Comparison of ENCODE assay signal across 17 cellular contexts in genomic region chr12:94718114-94718513, GRCh38.
DNase-seq lines count a peak whose midpoint lies in the region; ATAC-seq, FAIRE-seq and TF ChIP-seq lines count a peak whose summit lies in the region.
"Had no signal": no experiment of that assay in that cellular context is flagged by ENCODE, and none has a peak within 500 bp of the region (broad histone marks: within the 10 kb centered on the region; RNA-seq: fewer than 3 reads in every experiment).

No MANE protein-coding gene starts in this region.

- no peaks in the 10 kb centered on the region for H3K36me3 ChIP-seq in H1 (ENCODE audit: control insufficient read depth in 2 of 4, insufficient read depth in 4 of 4, low read length in 3 of 4)
- no peaks in the 10 kb centered on the region for H3K36me3 ChIP-seq in smooth muscle cell (ENCODE audit: low read depth)
- H3K36me3 ChIP-seq in naive thymus-derived CD4-positive, alpha-beta T cell (ENCODE audit: control insufficient read depth in 2 of 3, insufficient read depth in 3 of 3, low read length in 3 of 3): no peaks in the 10 kb centered on the region
- H3K36me3 ChIP-seq: esophagus muscularis mucosa had no signal

- H3K4me3 ChIP-seq in H1 (ENCODE audit: extremely low read depth in 1 of 4, insufficient read depth in 2 of 4, low read depth in 3 of 4, low read length in 4 of 4) (no peak overlapping the region), smooth muscle cell (no peak overlapping the region)
- no peak overlapping the region for H3K4me3 ChIP-seq in naive thymus-derived CD4-positive, alpha-beta T cell (ENCODE audit: low read length)
- H3K4me3 ChIP-seq: esophagus muscularis mucosa had no signal

- no peak overlapping the region for H2BK20ac ChIP-seq in H1 (ENCODE audit: low read length)

- H3K23ac ChIP-seq in H1 (ENCODE audit: insufficient read length): no peak overlapping the region

- H4K8ac ChIP-seq in H1 (ENCODE audit: extremely low read depth, insufficient read depth, low read length): no peak overlapping the region

- TF ChIP-seq EP300 in H1 (IDR thresholded peaks at IDR 0.05; ENCODE audit: borderline replicate concordance in 1 of 2, low read depth in 2 of 2, low read length in 2 of 2): no peak

- H3K9ac ChIP-seq in H1 (replicated peaks in 1 of 4; ENCODE audit: extremely low read depth in 1 of 4, low read depth in 3 of 4, low read length in 3 of 4) (no peak overlapping the region), smooth muscle cell (ENCODE audit: low read depth) (no peak overlapping the region)

- H4K91ac ChIP-seq in H1 (replicated peaks; ENCODE audit: insufficient read length, low read length): no peak overlapping the region

- ATAC-seq in naive thymus-derived CD4-positive, alpha-beta T cell: no peak
- ATAC-seq: stimulated activated naive B cell treated with anti-CD40 and anti-IgM and Interleukin-4, amounts not matched to agents 10 μg/mL and 1 μg/mL and 100 μg/mL, for 72 hours had no signal

- no peak overlapping the region for H2BK5ac ChIP-seq in H1 (ENCODE audit: low read depth, low read length)

- intact Hi-C loops in naive thymus-derived CD4-positive, alpha-beta T cell (cut with micrococcal nuclease): no loop called here

- H3K4me1 Mint-ChIP-seq in naive thymus-derived CD4-positive, alpha-beta T cell: no peaks in the 10 kb centered on the region

- no peak overlapping the region for H3K14ac ChIP-seq in H1 (ENCODE audit: insufficient read length)

- no peak for TF ChIP-seq POLR2A in H1 (IDR thresholded peaks at IDR 0.05; ENCODE audit: control extremely low read depth in 1 of 2, low read depth in 2 of 2, low read length in 2 of 2)

- H3K4me3 Mint-ChIP-seq in naive thymus-derived CD4-positive, alpha-beta T cell: no peak overlapping the region
- H3K4me3 Mint-ChIP-seq: activated naive CD4-positive, alpha-beta T cell treated with anti-CD3 and anti-CD28 coated beads for 36 hours; central memory CD8-positive, alpha-beta T cell; HFFc6; IgD-negative memory B cell; stimulated activated naive B cell treated with anti-CD40 and anti-IgM and Interleukin-4, amounts not matched to agents 10 μg/mL and 1 μg/mL and 100 μg/mL, for 72 hours had no signal

- POLR2A ChIA-PET in H1 (lab: Charles Lee; ENCODE audit: partially characterized antibody): interaction anchor here (1.3 kb wide), 1 partner anchor 11 kb away, joined by 3 read pairs; no protein-coding TSS in a partner anchor
- POLR2A ChIA-PET in naive thymus-derived CD4-positive, alpha-beta T cell (lab: Charles Lee): no interaction called here
- POLR2A ChIA-PET in RWPE1 (lab: Yijun Ruan, JAX; ENCODE audit: low non-redundant PET): no interaction called here

- H3K27ac Mint-ChIP-seq in naive thymus-derived CD4-positive, alpha-beta T cell: no peak overlapping the region
- H3K27ac Mint-ChIP-seq: activated naive CD4-positive, alpha-beta T cell treated with anti-CD3 and anti-CD28 coated beads for 36 hours; HFFc6; stimulated activated naive B cell treated with anti-CD40 and anti-IgM and Interleukin-4, amounts not matched to agents 10 μg/mL and 1 μg/mL and 100 μg/mL, for 72 hours had no signal

- no peaks in the 10 kb centered on the region for H3K79me1 ChIP-seq in H1 (ENCODE audit: low read depth, low read length)

- no peak overlapping the region for H2BK12ac ChIP-seq in H1 (ENCODE audit: low read depth, low read length)

- no peak overlapping the region for H3K56ac ChIP-seq in H1 (replicated peaks; ENCODE audit: insufficient read length, low read depth, low read length)

- peak; percentile 12 for DNase-seq in SIG-M5 treated with dmso at 0.1 percent for 504 hours (lab: John Stamatoyannopoulos, UW; ENCODE audit: unreplicated experiment)
- no peak for DNase-seq in SIG-M5 (lab: John Stamatoyannopoulos, UW)
- peak; percentile 80 for DNase-seq in NCI-H2029 (lab: John Stamatoyannopoulos, UW)
- DNase-seq in H1 (ENCODE audit: low read depth in 1 of 2, low spot score in 2 of 2): no peak
- DNase-seq in smooth muscle cell (lab: John Stamatoyannopoulos, UW; ENCODE audit: unreplicated experiment): no peak
- DNase-seq in naive thymus-derived CD4-positive, alpha-beta T cell: no peak
- DNase-seq in RWPE1 (ENCODE audit: low spot score): no peak
- no peak for DNase-seq in epidermal melanocyte (ENCODE audit: insufficient read length, low spot score)
- DNase-seq: activated naive CD4-positive, alpha-beta T cell treated with anti-CD3 and anti-CD28 coated beads for 36 hours; HFFc6; NCI-H345; Right ventricle myocardium superior; stimulated activated naive B cell treated with anti-CD40 and anti-IgM and Interleukin-4, amounts not matched to agents 10 μg/mL and 1 μg/mL and 100 μg/mL, for 72 hours had no signal

- TF ChIP-seq CTCF in H1 (IDR thresholded peaks at IDR 0.05; ENCODE audit: control extremely low read depth in 1 of 3, insufficient read depth in 1 of 3, low read depth in 1 of 3, low read length in 3 of 3): no peak
- no peak for TF ChIP-seq CTCF in smooth muscle cell (IDR thresholded peaks at IDR 0.05; ENCODE audit: borderline replicate concordance, insufficient read depth, poor library complexity, severe bottlenecking)
- TF ChIP-seq CTCF in RWPE1 (conservative IDR thresholded peaks at IDR 0.05; ENCODE audit: low read depth): no peak

- H2AK5ac ChIP-seq in H1 (ENCODE audit: low read depth, low read length): no peak overlapping the region

- peaks cover 0 to 3% (median 0%) of the 10 kb centered on the region in 4 experiments; a peak in 2 of 7 replicates for H3K4me1 ChIP-seq in H1 (replicated peaks in 1 of 4; ENCODE audit: control insufficient read depth in 3 of 4, insufficient read depth in 4 of 4, low read length in 3 of 4)
- peaks cover 21% of the 10 kb centered on the region for H3K4me1 ChIP-seq in smooth muscle cell (ENCODE audit: low read depth)
- no peaks in the 10 kb centered on the region for H3K4me1 ChIP-seq in naive thymus-derived CD4-positive, alpha-beta T cell (ENCODE audit: control insufficient read depth in 2 of 2, insufficient read depth in 2 of 2, low read length in 2 of 2)

- TF ChIP-seq RAD21 in H1 (IDR thresholded peaks at IDR 0.05 in 1 of 2, conservative IDR thresholded peaks at IDR 0.05 in 1 of 2; ENCODE audit: low read depth in 2 of 2, low read length in 2 of 2): no peak

- H3K4ac ChIP-seq in H1 (replicated peaks; ENCODE audit: insufficient read length, low read depth, low read length): no peak overlapping the region

- peaks cover 0 to 15% (median 0%) of the 10 kb centered on the region in 5 donors for H3K27me3 Mint-ChIP-seq in naive thymus-derived CD4-positive, alpha-beta T cell
- H3K27me3 Mint-ChIP-seq: IgD-negative memory B cell had no signal

- WGBS in H1 (ENCODE audit: extremely low coverage in 1 of 2, insufficient coverage in 1 of 2, insufficient read length in 1 of 2, insufficient replicate concordance in 2 of 2, low coverage in 1 of 2, low lambda C conversion rate in 2 of 2, missing lambda C conversion rate in 1 of 2), 2 experiments: 73% methylated on average over 1 of the region's 1 CpG; no CpG with 5 or more reads in 1 of the 2 experiments
- 53% methylated on average over 1 of the region's 1 CpG for WGBS in smooth muscle cell (ENCODE audit: low lambda C conversion rate)

- no peaks in the 10 kb centered on the region for H3K23me2 ChIP-seq in H1 (ENCODE audit: low read depth, low read length)

- H3K18ac ChIP-seq in H1 (ENCODE audit: extremely low read depth, low read length): no peak overlapping the region

- H2BK120ac ChIP-seq in H1 (replicated peaks; ENCODE audit: low read depth, low read length): no peak overlapping the region

- FAIRE-seq in H1 (lab: Jason Lieb, UNC): no peak
- FAIRE-seq: TTC549 had no signal

- no peaks in the 10 kb centered on the region for H3F3A ChIP-seq in smooth muscle cell (ENCODE audit: low read depth)

- no peaks in the 10 kb centered on the region for H3K79me2 ChIP-seq in H1 (ENCODE audit: control insufficient read depth in 1 of 2, insufficient read depth in 2 of 2, low read length in 2 of 2)
- no peaks in the 10 kb centered on the region for H3K79me2 ChIP-seq in smooth muscle cell (ENCODE audit: low read depth)

- CTCF ChIA-PET in H1 (lab: Charles Lee; ENCODE audit: partially characterized antibody): interaction anchor here (0.5 to 4.4 kb wide), 4 partner anchors 12 to 86 kb away, joined by 3 to 23 read pairs (median 4); no protein-coding TSS in a partner anchor
- CTCF ChIA-PET in naive thymus-derived CD4-positive, alpha-beta T cell (lab: Charles Lee): no interaction called here
- CTCF ChIA-PET in RWPE1 (lab: Yijun Ruan, JAX): interaction anchor here (0.6 kb wide), 1 partner anchor 226 kb away, joined by 6 read pairs; no protein-coding TSS in a partner anchor

- no peaks in the 10 kb centered on the region for H3K27me3 ChIP-seq in H1 (replicated peaks in 1 of 4; ENCODE audit: control insufficient read depth in 3 of 4, extremely low read depth in 1 of 4, insufficient read depth in 3 of 4, low read length in 3 of 4)
- H3K27me3 ChIP-seq in smooth muscle cell (ENCODE audit: low read depth): no peaks in the 10 kb centered on the region
- no peaks in the 10 kb centered on the region for H3K27me3 ChIP-seq in naive thymus-derived CD4-positive, alpha-beta T cell (ENCODE audit: control insufficient read depth in 2 of 2, insufficient read depth in 2 of 2, low read length in 2 of 2)
- H3K27me3 ChIP-seq: esophagus muscularis mucosa had no signal

- H3K27ac ChIP-seq in H1 (ENCODE audit: low read depth, low read length) (no peak overlapping the region), smooth muscle cell (ENCODE audit: low read depth) (peak overlapping the region; percentile 51), RWPE1 (no peak overlapping the region)
- H3K27ac ChIP-seq in naive thymus-derived CD4-positive, alpha-beta T cell (ENCODE audit: low read depth, low read length): no peak overlapping the region
- H3K27ac ChIP-seq: esophagus muscularis mucosa had no signal

- H3K36me3 Mint-ChIP-seq in naive thymus-derived CD4-positive, alpha-beta T cell: no peaks in the 10 kb centered on the region

- H2AFZ ChIP-seq in H1 (ENCODE audit: low read length): 0 out of 2 replicates have a peak overlapping the region, but pooled peaks have one; percentile 20
- no peak overlapping the region for H2AFZ ChIP-seq in smooth muscle cell (ENCODE audit: low read depth)

- no peak overlapping the region for H4K5ac ChIP-seq in H1 (ENCODE audit: insufficient read length, low read depth, low read length)

- no peak overlapping the region for H2BK15ac ChIP-seq in H1 (ENCODE audit: low read length)

- no peaks in the 10 kb centered on the region for H3K9me3 Mint-ChIP-seq in naive thymus-derived CD4-positive, alpha-beta T cell
- H3K9me3 Mint-ChIP-seq: activated naive CD4-positive, alpha-beta T cell treated with anti-CD3 and anti-CD28 coated beads for 36 hours; central memory CD8-positive, alpha-beta T cell; HFFc6; IgD-negative memory B cell; stimulated activated naive B cell treated with anti-CD40 and anti-IgM and Interleukin-4, amounts not matched to agents 10 μg/mL and 1 μg/mL and 100 μg/mL, for 72 hours had no signal

- no peaks in the 10 kb centered on the region for H4K20me1 ChIP-seq in H1 (replicated peaks in 1 of 2; ENCODE audit: control insufficient read depth in 1 of 2, insufficient read depth in 2 of 2, low read length in 2 of 2)
- H4K20me1 ChIP-seq in smooth muscle cell (ENCODE audit: low read depth): no peaks in the 10 kb centered on the region

- no peaks in the 10 kb centered on the region for H3K9me3 ChIP-seq in H1 (ENCODE audit: insufficient read depth in 2 of 2, low read depth in 1 of 2, low read length in 1 of 2)
- H3K9me3 ChIP-seq in smooth muscle cell (replicated peaks; ENCODE audit: low read depth): no peaks in the 10 kb centered on the region
- H3K9me3 ChIP-seq in naive thymus-derived CD4-positive, alpha-beta T cell (ENCODE audit: control insufficient read depth in 2 of 3, low read length in 3 of 3): no peaks in the 10 kb centered on the region
- H3K9me3 ChIP-seq: esophagus muscularis mucosa had no signal

- H3K4me2 ChIP-seq in H1 (ENCODE audit: insufficient read depth in 1 of 2, low read depth in 2 of 2, low read length in 2 of 2) (no peak overlapping the region), smooth muscle cell (peak overlapping the region; percentile 31)

Comparison
In these comparisons a context has a peak if more than half of its experiments do, and no peak if none do; other contexts are left out.
1. DNase-seq: peak in SIG-M5 treated with dmso at 0.1 percent for 504 hours (single experiment) and NCI-H2029 (single experiment); none in SIG-M5 (single experiment), H1 (0 of 2), smooth muscle cell (single experiment), naive thymus-derived CD4-positive, alpha-beta T cell (0 of 9), RWPE1 (single experiment) and epidermal melanocyte (single experiment).